In genomic region chr1:182616130-182617074, GRCh38 we compare ENCODE assay signal across 8 cellular contexts. TPM values are rescaled to one million over a fixed set of nuclear protein-coding genes. Genes with fewer than 3 reads are reported as not detected.
DNase-seq lines count a peak whose midpoint lies in the region; ATAC-seq and TF ChIP-seq lines count a peak whose summit lies in the region.

No MANE protein-coding gene starts in this region.

- in situ Hi-C loops in GM18951 (cut with MboI; ENCODE audit: low sequenced_read_pairs, unreplicated experiment): no loop called here

- TF ChIP-seq POLR2A in GM18951 (IDR thresholded peaks at IDR 0.05; ENCODE audit: extremely low read depth, insufficient read depth, insufficient read length): peak; percentile 39

- peak; percentile 54 for ATAC-seq in HG03139 (IDR thresholded peaks at IDR 0.05; ENCODE audit: unreplicated experiment)

- DNase-seq in NCI-H2227 treated with DMSO at 0.1 percent for 48 hours (lab: John Stamatoyannopoulos, UW): peak; percentile 67
- peak; percentile 40 to 72 for DNase-seq in activated CD4-positive, alpha-beta T cell treated with anti-CD3 and anti-CD28 coated beads, Interleukin-2, amount 50 U/mL, for 24 hours (ENCODE audit: low read depth in 1 of 2, low spot score in 1 of 2)
- peak; percentile 67 for DNase-seq in ecto neural progenitor cell (ENCODE audit: low spot score)
- peak; percentile 94 for DNase-seq in myocyte (ENCODE audit: low read depth)
- DNase-seq in stimulated activated CD8-positive, alpha-beta memory T cell treated with anti-CD3 and anti-CD28 coated beads, Interleukin-7, amount 100 ng/mL, for 24 hours (ENCODE audit: low read depth): peak; percentile 58
- no peak for DNase-seq in HuH-7.5 (ENCODE audit: low spot score)

RNA-seq across cellular contexts. Expression of gene RGS16, which starts 12.2 kb away (rescaled TPM):
- total RNA-seq in myocyte: 5.1 and 12.1 TPM in 2 replicates
- 19.6 TPM for polyA plus RNA-seq in myocyte (2012)

RNA-seq across cellular contexts. Expression of gene RNASEL, which starts 27.3 kb away (rescaled TPM):
- total RNA-seq in myocyte: 9.2 and 11.2 TPM in 2 replicates
- 5.7 TPM for polyA plus RNA-seq in myocyte (2012)
